ENCODE assay signal across 17 cellular contexts in genomic region chr7:38248069-38248567, GRCh38.
"Had no signal": no experiment of that assay in that cellular context is flagged by ENCODE, and none has a peak within 500 bp of the region (broad histone marks: within the 10 kb centered on the region; RNA-seq: fewer than 3 reads in every experiment).

No MANE protein-coding gene starts in this region.

- H3K27ac Mint-ChIP-seq: activated B cell treated with CpG ODN at 0.5 μM for 24 hours; activated naive CD4-positive, alpha-beta T cell treated with anti-CD3 and anti-CD28 coated beads, Interleukin-2, amount 10 ng/mL, durations not matched to agents 7 days and 5 days; memory B cell had no signal

- FAIRE-seq: small intestine, urothelium cell line had no signal

- H3K27me3 ChIP-seq: neutrophil, right lobe of liver, tibial nerve had no signal

- H3K27ac ChIP-seq: esophagus squamous epithelium, neutrophil, parathyroid adenoma, right lobe of liver, SJSA1, tibial nerve had no signal

- H3K4me3 Mint-ChIP-seq: activated B cell treated with CpG ODN at 0.5 μM for 24 hours; activated naive CD4-positive, alpha-beta T cell treated with anti-CD3 and anti-CD28 coated beads, Interleukin-2, amount 10 ng/mL, durations not matched to agents 7 days and 5 days; memory B cell had no signal

- ATAC-seq: right lobe of liver had no signal

- DNase-seq: activated B cell treated with CpG ODN at 0.5 μM for 24 hours; activated CD4-positive, alpha-beta T cell treated with anti-CD3 and anti-CD28 coated beads for 48 hours; activated effector memory CD4-positive, alpha-beta T cell treated with Interleukin-2 at 50 U/mL for 16 hours; activated naive CD4-positive, alpha-beta T cell treated with anti-CD3 and anti-CD28 coated beads, Interleukin-2, amount 10 ng/mL, durations not matched to agents 7 days and 5 days; dermis blood vessel endothelial cell; effector memory CD4-positive, alpha-beta T cell; esophagus squamous epithelium; right lobe of liver; small intestine; stimulated activated CD4-positive, alpha-beta T cell treated with anti-CD3 and anti-CD28 coated beads, Interleukin-15, amount 100 ng/mL, for 24 hours; stimulated activated naive CD4-positive, alpha-beta T cell had no signal

- H3K9me3 ChIP-seq: esophagus squamous epithelium, neutrophil, right lobe of liver, SJSA1, tibial nerve had no signal

- H3K4me1 ChIP-seq: esophagus squamous epithelium, parathyroid adenoma, right lobe of liver, SJSA1, tibial nerve had no signal

- H3K36me3 ChIP-seq: esophagus squamous epithelium, neutrophil, right lobe of liver, SJSA1, tibial nerve had no signal

- H3K9me3 Mint-ChIP-seq: activated B cell treated with CpG ODN at 0.5 μM for 24 hours; activated naive CD4-positive, alpha-beta T cell treated with anti-CD3 and anti-CD28 coated beads, Interleukin-2, amount 10 ng/mL, durations not matched to agents 7 days and 5 days; memory B cell had no signal

- H3K4me1 Mint-ChIP-seq: activated B cell treated with CpG ODN at 0.5 μM for 24 hours, memory B cell had no signal

- H3K4me3 ChIP-seq: esophagus squamous epithelium, right lobe of liver, SJSA1, tibial nerve had no signal

- H3K36me3 Mint-ChIP-seq: memory B cell had no signal
